Comparison of ENCODE assay signal across 10 cellular contexts in the genomic region with DNA sequence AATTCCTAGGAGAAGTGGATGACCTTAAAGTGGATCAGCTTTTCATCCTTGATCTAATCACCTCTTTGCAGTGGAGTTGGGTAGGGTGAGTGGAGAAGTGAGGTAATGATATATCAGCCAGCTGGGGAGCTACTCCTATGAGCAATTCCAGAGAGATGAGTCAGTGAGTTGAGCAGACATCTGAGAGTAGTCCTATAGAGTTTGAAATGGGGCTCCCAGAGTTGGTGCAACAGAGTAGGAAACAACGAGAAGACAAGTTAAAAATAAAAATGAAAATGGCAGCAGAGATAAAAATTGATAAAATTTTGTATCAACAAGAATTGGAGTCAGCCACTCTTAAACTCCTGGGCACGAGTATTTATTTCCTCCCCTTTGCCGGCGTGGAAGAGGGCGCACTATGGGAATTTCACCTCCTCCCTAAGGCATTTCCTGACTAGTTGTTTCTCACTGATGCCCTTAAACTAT.
A peak's percentile ranks its signal among the peaks of the same experiment; 100 is the strongest.
DNase-seq lines count a peak whose midpoint lies in the region; ATAC-seq and TF ChIP-seq lines count a peak whose summit lies in the region.
"Had no signal": no experiment of that assay in that cellular context is flagged by ENCODE, and none has a peak within 500 bp of the region (broad histone marks: within the 10 kb centered on the region; RNA-seq: fewer than 3 reads in every experiment).

No MANE protein-coding gene starts in this region.

- ATAC-seq in GM19463 (IDR thresholded peaks at IDR 0.05; ENCODE audit: unreplicated experiment) = no peak

- no peaks in the 10 kb centered on the region for H4K20me1 ChIP-seq in hepatocyte (ENCODE audit: insufficient read depth, poor library complexity, severe bottlenecking)

- no peak overlapping the region for H2AFZ ChIP-seq in hepatocyte

- H3K4me1 ChIP-seq in adipocyte (ENCODE audit: control insufficient read depth, insufficient read depth, low read length) (peaks cover 43% of the 10 kb centered on the region), hepatocyte (ENCODE audit: insufficient read depth) (peaks cover 47% of the 10 kb centered on the region), tibial artery (peaks cover 0 to 48% (median 30%) of the 10 kb centered on the region in 4 donors)

- H3K36me3 ChIP-seq in adipocyte (ENCODE audit: control insufficient read depth, insufficient read depth, low read length, severe bottlenecking) (no peaks in the 10 kb centered on the region), hepatocyte (replicated peaks; ENCODE audit: insufficient read depth, low read depth) (no peaks in the 10 kb centered on the region), tibial artery (no peaks in the 10 kb centered on the region)

- no peaks in the 10 kb centered on the region for H3K9me3 ChIP-seq in adipocyte (ENCODE audit: control insufficient read depth, low read length)
- no peaks in the 10 kb centered on the region for H3K9me3 ChIP-seq in hepatocyte (ENCODE audit: low read depth)
- H3K9me3 ChIP-seq in tibial artery = no peaks in the 10 kb centered on the region

- H3K27ac ChIP-seq in hepatocyte (peak overlapping the region; percentile 72), tibial artery (peak overlapping the region; percentile 8 to 51)
- H3K27ac ChIP-seq: 22Rv1 had no signal

- 61% methylated on average over 5 of the region's 5 CpGs for WGBS in hepatocyte (ENCODE audit: low lambda C conversion rate, missing lambda C conversion rate)

- intact Hi-C loops in tibial artery (cut with DNase I; ENCODE audit: low total_unique reads) = no loop called here

- peak overlapping the region; percentile 46 for H3K4me2 ChIP-seq in hepatocyte

- peak; percentile 36 for DNase-seq in DMS 273 (lab: John Stamatoyannopoulos, UW; ENCODE audit: unreplicated experiment)
- DNase-seq in DMS 273 treated with DMSO at 0.1 percent for 48 hours (lab: John Stamatoyannopoulos, UW) = no peak
- peak; percentile 60 for DNase-seq in adipocyte (ENCODE audit: low read depth)
- peak; percentile 71 for DNase-seq in hepatocyte (ENCODE audit: low spot score)
- DNase-seq in tibial artery = no peak
- no peak for DNase-seq in ureter (ENCODE audit: low spot score)
- no peak for DNase-seq in activated CD8-positive, alpha-beta memory T cell treated with anti-CD3 and anti-CD28 coated beads for 24 hours
- DNase-seq: stimulated activated CD4-positive, alpha-beta T cell treated with anti-CD3 and anti-CD28 coated beads, Interleukin-4, amount 100 ng/mL, for 24 hours had no signal

- TF ChIP-seq CTCF in hepatocyte (IDR thresholded peaks at IDR 0.05; ENCODE audit: poor library complexity) = no peak
- TF ChIP-seq CTCF in tibial artery (IDR thresholded peaks at IDR 0.05) = no peak

- no peaks in the 10 kb centered on the region for H3K27me3 ChIP-seq in adipocyte (replicated peaks; ENCODE audit: control insufficient read depth, insufficient read depth, low read length)
- H3K27me3 ChIP-seq in hepatocyte = no peaks in the 10 kb centered on the region
- H3K27me3 ChIP-seq in tibial artery = no peaks in the 10 kb centered on the region

- no peaks in the 10 kb centered on the region for H3K79me2 ChIP-seq in hepatocyte

- no peak overlapping the region for H3K9ac ChIP-seq in adipocyte (ENCODE audit: low read length)

- H3K4me3 ChIP-seq in adipocyte (ENCODE audit: low read length) (no peak overlapping the region), hepatocyte (no peak overlapping the region), tibial artery (no peak overlapping the region)

- no peaks in the 10 kb centered on the region for H3K9me2 ChIP-seq in hepatocyte (replicated peaks; ENCODE audit: insufficient read depth)

Comparison
In these comparisons a context has a peak if more than half of its experiments do, and no peak if none do; other contexts are left out.
1. DNase-seq: peak in DMS 273 (single experiment), adipocyte (single experiment) and hepatocyte (single experiment); none in DMS 273 treated with DMSO at 0.1 percent for 48 hours (single experiment), tibial artery (0 of 2), ureter (single experiment) and activated CD8-positive, alpha-beta memory T cell treated with anti-CD3 and anti-CD28 coated beads for 24 hours (single experiment).